In genomic region chr6:43089874-43090556, GRCh38 we compare ENCODE assay signal across 8 cellular contexts. TPM values are rescaled to one million over a fixed set of nuclear protein-coding genes. Genes with fewer than 3 reads are reported as not detected.
DNase-seq lines count a peak whose midpoint lies in the region; TF ChIP-seq lines count a peak whose summit lies in the region.
"Had no signal": no experiment of that assay in that cellular context is flagged by ENCODE, and none has a peak within 500 bp of the region (broad histone marks: within the 10 kb centered on the region; RNA-seq: fewer than 3 reads in every experiment).

No MANE protein-coding gene starts in this region.

- TF ChIP-seq POLR2A in breast epithelium (IDR thresholded peaks at IDR 0.05) (no peak), suprapubic skin (IDR thresholded peaks at IDR 0.05) (no peak)

- H3K9me3 ChIP-seq in HUES48 (ENCODE audit: control insufficient read depth, insufficient read depth, low read length) (no peaks in the 10 kb centered on the region), breast epithelium (no peaks in the 10 kb centered on the region), suprapubic skin (no peaks in the 10 kb centered on the region)

- peak overlapping the region; percentile 97 for H3K27ac ChIP-seq in HUES48 (ENCODE audit: low read depth, low read length)
- H3K27ac ChIP-seq in breast epithelium = peak overlapping the region; percentile 92 to 93
- peak overlapping the region; percentile 27 for H3K27ac ChIP-seq in layer of hippocampus (ENCODE audit: low read depth, low read length)
- peak overlapping the region; percentile 80 for H3K27ac ChIP-seq in suprapubic skin

- no peaks in the 10 kb centered on the region for H3K27me3 ChIP-seq in HUES48 (ENCODE audit: control insufficient read depth, insufficient read depth, low read length)
- no peaks in the 10 kb centered on the region for H3K27me3 ChIP-seq in breast epithelium
- H3K27me3 ChIP-seq in layer of hippocampus (ENCODE audit: control insufficient read depth, insufficient read depth, low read length) = no peaks in the 10 kb centered on the region
- no peaks in the 10 kb centered on the region for H3K27me3 ChIP-seq in suprapubic skin

- H3K36me3 ChIP-seq in HUES48 (ENCODE audit: control insufficient read depth, insufficient read depth, low read length) = no peaks in the 10 kb centered on the region
- H3K36me3 ChIP-seq in breast epithelium = no peaks in the 10 kb centered on the region
- no peaks in the 10 kb centered on the region for H3K36me3 ChIP-seq in suprapubic skin

- H3K4me3 ChIP-seq in HUES48 (ENCODE audit: low read depth, low read length) (peak overlapping the region; percentile 48), breast epithelium (peak overlapping the region in 2 of 3 donors; percentile 0 to 43), suprapubic skin (no peak overlapping the region)

- H3K4me1 ChIP-seq in HUES48 (ENCODE audit: control insufficient read depth, insufficient read depth, low read length) (peaks cover 51% of the 10 kb centered on the region), breast epithelium (peaks cover 13 to 17% of the 10 kb centered on the region in 2 donors), suprapubic skin (peaks cover 65% of the 10 kb centered on the region)

- WGBS in suprapubic skin = 54% methylated on average over 7 of the region's 8 CpGs

- H3K9ac ChIP-seq in HUES48 (ENCODE audit: low read depth, low read length) = peak overlapping the region; percentile 58

- no peak for TF ChIP-seq EP300 in suprapubic skin (IDR thresholded peaks at IDR 0.05)

- intact Hi-C loops in breast epithelium (cut with DNase I; ENCODE audit: low total_unique reads) = no loop called here

- no peak for TF ChIP-seq CTCF in breast epithelium (IDR thresholded peaks at IDR 0.05)
- TF ChIP-seq CTCF in suprapubic skin (IDR thresholded peaks at IDR 0.05) = no peak

- DNase-seq in breast epithelium (ENCODE audit: low spot score in 2 of 2) (no peak), suprapubic skin (ENCODE audit: low spot score in 2 of 2) (no peak), hepatic stellate cell (ENCODE audit: low spot score) (no peak)
- no peak for DNase-seq in activated T-cell treated with anti-CD3 and anti-CD28 coated beads, Interleukin-2, amount 50 U/mL, for 48 hours
- no peak for DNase-seq in stimulated activated CD4-positive, alpha-beta T cell treated with anti-CD3 and anti-CD28 coated beads, Interleukin-4, amount 100 ng/mL, for 4 hours
- DNase-seq: naive B cell had no signal

RNA-seq across cellular contexts. Expression of gene PTK7, which starts 13.9 kb away (rescaled TPM):
- total RNA-seq in breast epithelium (10 to 100 TPM in 2 of 3 donors, 1 to 10 TPM in 1; 7.0 to 57.1 (median 52.1) TPM), suprapubic skin (10 to 100 TPM; 50.4 to 71.3 (median 66.3) TPM)

RNA-seq across cellular contexts. Expression of gene KLC4, which starts 30.6 kb away (rescaled TPM):
- 10 to 100 TPM; 20.5 to 33.7 (median 21.0) TPM for total RNA-seq in breast epithelium
- 10 to 100 TPM; 15.0 to 45.9 (median 24.4) TPM for total RNA-seq in suprapubic skin

RNA-seq across cellular contexts. Expression of gene MRPL2, which starts 30.8 kb away (rescaled TPM):
- 10 to 100 TPM; 17.9 to 32.1 (median 29.1) TPM for total RNA-seq in breast epithelium
- total RNA-seq in suprapubic skin = 10 to 100 TPM; 21.2 to 38.1 (median 25.9) TPM

RNA-seq across cellular contexts. Expression of gene CUL7, which starts 36.4 kb away (rescaled TPM):
- total RNA-seq in breast epithelium = 10 to 100 TPM; 12.6 to 21.4 (median 19.3) TPM
- total RNA-seq in suprapubic skin = 10 to 100 TPM; 12.3 to 22.2 (median 15.5) TPM

Comparison
In these comparisons a context has a peak if more than half of its experiments do, and no peak if none do; other contexts are left out.
1. H3K27ac ChIP-seq: peak in every context shown above with its lines; median percentile 97 in HUES48; 92 in breast epithelium; 80 in suprapubic skin; 27 in layer of hippocampus.